Comparison of ENCODE assay signal across 3 cellular contexts in the genomic region with DNA sequence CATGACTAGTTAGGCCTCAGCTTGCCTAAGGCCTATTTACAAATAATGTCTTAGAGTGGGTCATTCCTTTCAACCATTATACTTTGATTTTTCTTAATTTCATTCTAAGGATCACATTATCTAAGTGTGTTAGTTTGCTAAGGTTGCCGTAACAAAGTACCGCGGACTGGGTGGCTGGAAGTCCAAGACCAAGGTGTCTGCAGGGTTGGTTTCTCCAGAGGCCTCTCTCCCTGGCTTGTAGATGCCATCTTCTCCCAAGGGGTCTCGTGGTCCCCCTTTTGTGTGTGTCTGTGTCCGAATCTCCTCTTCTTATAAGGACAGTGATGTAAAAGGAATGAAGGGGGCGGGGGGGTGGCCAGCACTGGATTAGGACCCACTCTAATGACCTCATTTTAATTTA.
"Had no signal": no experiment of that assay in that cellular context is flagged by ENCODE, and none has a peak within 500 bp of the region (broad histone marks: within the 10 kb centered on the region; RNA-seq: fewer than 3 reads in every experiment).

No MANE protein-coding gene starts in this region.

- DNase-seq: GDM1, GF-D8 had no signal

- H3K4me3 ChIP-seq: GM12878 had no signal
